9 cellular contexts compared by ENCODE assay signal in genomic region chr16:68276223-68276622, GRCh38. TPM values are rescaled to one million over a fixed set of nuclear protein-coding genes. Genes with fewer than 3 reads are reported as not detected.
DNase-seq lines count a peak whose midpoint lies in the region; ATAC-seq and TF ChIP-seq lines count a peak whose summit lies in the region.
"Had no signal": no experiment of that assay in that cellular context is flagged by ENCODE, and none has a peak within 500 bp of the region (broad histone marks: within the 10 kb centered on the region; RNA-seq: fewer than 3 reads in every experiment).

No MANE protein-coding gene starts in this region.

- H3K36me3 ChIP-seq in HEK293 (ENCODE audit: control insufficient read depth in 2 of 2, insufficient read depth in 1 of 2, low read length in 2 of 2) = peaks cover 9 to 43% of the 10 kb centered on the region in 2 experiments; a peak in 2 of 3 replicates
- peaks cover 33% of the 10 kb centered on the region for H3K36me3 ChIP-seq in WERI-Rb-1
- peaks cover 0 to 83% (median 8%) of the 10 kb centered on the region in 9 donors for H3K36me3 ChIP-seq in heart right ventricle
- H3K36me3 ChIP-seq in smooth muscle cell (ENCODE audit: low read depth) = no peaks in the 10 kb centered on the region
- H3K36me3 ChIP-seq in colonic mucosa = no peaks in the 10 kb centered on the region

- H3K9me3 ChIP-seq in HEK293 (ENCODE audit: control insufficient read depth, insufficient read depth, low read depth, low read length) (no peaks in the 10 kb centered on the region), WERI-Rb-1 (ENCODE audit: severe bottlenecking) (no peaks in the 10 kb centered on the region), heart right ventricle (no peaks in the 10 kb centered on the region), smooth muscle cell (replicated peaks; ENCODE audit: low read depth) (no peaks in the 10 kb centered on the region), colonic mucosa (no peaks in the 10 kb centered on the region)

- peaks cover 75% of the 10 kb centered on the region for H4K20me1 ChIP-seq in smooth muscle cell (ENCODE audit: low read depth)

- peak in 7 of 8 donors; percentile 18 to 79 (median 57) for ATAC-seq in heart right ventricle
- ATAC-seq in HG03520 (IDR thresholded peaks at IDR 0.05; ENCODE audit: unreplicated experiment) = no peak

- POLR2A ChIA-PET in HEK293 (lab: Yijun Ruan, JAX) = no interaction called here

- CTCF ChIA-PET in HEK293 (lab: Yijun Ruan, JAX) = interaction anchor here (1.1 to 1.9 kb wide), 3 partner anchors 9 to 15 kb away, joined by 3 to 11 read pairs (median 7); partner anchors contain the start of gene SLC7A6

- H3K27me3 ChIP-seq in WERI-Rb-1 (ENCODE audit: insufficient read depth, low read depth, severe bottlenecking) (no peaks in the 10 kb centered on the region), heart right ventricle (no peaks in the 10 kb centered on the region), smooth muscle cell (ENCODE audit: low read depth) (no peaks in the 10 kb centered on the region), colonic mucosa (no peaks in the 10 kb centered on the region)

- peak overlapping the region; percentile 54 for H3K27ac ChIP-seq in HEK293 (ENCODE audit: extremely low read depth, low read depth, low read length)
- peak overlapping the region; percentile 61 for H3K27ac ChIP-seq in WERI-Rb-1
- peak overlapping the region; percentile 56 to 82 (median 66) for H3K27ac ChIP-seq in heart right ventricle
- H3K27ac ChIP-seq in smooth muscle cell (ENCODE audit: low read depth) = peak overlapping the region; percentile 42
- H3K27ac ChIP-seq in colonic mucosa = no peak overlapping the region

- 51 to 77% methylated on average over 3 of the region's 3 CpGs for WGBS in heart right ventricle, 2 donors
- 82% methylated on average over 3 of the region's 3 CpGs for WGBS in smooth muscle cell (ENCODE audit: low lambda C conversion rate)

- H3K79me2 ChIP-seq in smooth muscle cell (ENCODE audit: low read depth) = peaks cover 30% of the 10 kb centered on the region

- no peak overlapping the region for H3K4me2 ChIP-seq in smooth muscle cell

- intact Hi-C loops in heart right ventricle (cut with DNase I) (no loop called here), colonic mucosa (cut with DNase I) (no loop called here)

- H3K4me3 ChIP-seq in HEK293 (ENCODE audit: low read depth, low read length) (no peak overlapping the region), WERI-Rb-1 (ENCODE audit: low read depth, low read length) (no peak overlapping the region), heart right ventricle (no peak overlapping the region), smooth muscle cell (no peak overlapping the region), colonic mucosa (no peak overlapping the region)

- TF ChIP-seq CTCF in HEK293 (tag by site-specific recombination; IDR thresholded peaks at IDR 0.05) = no peak
- TF ChIP-seq CTCF in WERI-Rb-1 (IDR thresholded peaks at IDR 0.05; ENCODE audit: low read depth, low read length) = no peak
- no peak for TF ChIP-seq CTCF in heart right ventricle (IDR thresholded peaks at IDR 0.05)
- no peak for TF ChIP-seq CTCF in smooth muscle cell (IDR thresholded peaks at IDR 0.05; ENCODE audit: borderline replicate concordance, insufficient read depth, poor library complexity, severe bottlenecking)
- no peak for TF ChIP-seq CTCF in colonic mucosa (IDR thresholded peaks at IDR 0.05)

- no peaks in the 10 kb centered on the region for H3F3A ChIP-seq in smooth muscle cell (ENCODE audit: low read depth)

- no peaks in the 10 kb centered on the region; the same call in 1 of the 2 replicates for H3K4me1 ChIP-seq in HEK293 (ENCODE audit: control insufficient read depth, insufficient read depth, low read length)
- peaks cover 0 to 76% (median 48%) of the 10 kb centered on the region in 9 donors for H3K4me1 ChIP-seq in heart right ventricle
- H3K4me1 ChIP-seq in smooth muscle cell (ENCODE audit: low read depth) = no peaks in the 10 kb centered on the region
- H3K4me1 ChIP-seq in colonic mucosa = peaks cover 6% of the 10 kb centered on the region

- no peak overlapping the region for H2AFZ ChIP-seq in smooth muscle cell (ENCODE audit: low read depth)

- DNase-seq in WERI-Rb-1 (no peak), heart right ventricle (no peak), smooth muscle cell (lab: John Stamatoyannopoulos, UW; ENCODE audit: unreplicated experiment) (no peak), colonic mucosa (no peak), 8988T (no peak), iPS-NIHi11 (ENCODE audit: low spot score) (no peak)
- DNase-seq: amniotic stem cell had no signal

- H3K9ac ChIP-seq in smooth muscle cell (ENCODE audit: low read depth) = no peak overlapping the region
- no peak overlapping the region for H3K9ac ChIP-seq in colonic mucosa (ENCODE audit: low read depth in 2 of 2, low read length in 2 of 2)

TF ChIP-seq in HEK293, 187 proteins besides CTCF, POLR2A, EP300 and RAD21 (continues in another document):
- TF ChIP-seq KLF8 (tag by site-specific recombination; IDR thresholded peaks at IDR 0.05) (no peak), TSHZ1 (tag by site-specific recombination; IDR thresholded peaks at IDR 0.05; ENCODE audit: borderline replicate concordance) (no peak), BCL11B (tag by site-specific recombination; IDR thresholded peaks at IDR 0.05; ENCODE audit: low read depth) (no peak), ZNF791 (tag by site-specific recombination; IDR thresholded peaks at IDR 0.05) (no peak)

RNA-seq across cellular contexts. Expression of gene SLC7A6, which starts 11.9 kb away (rescaled TPM):
- total RNA-seq in heart right ventricle (10 to 100 TPM; 28.4 to 59.2 (median 42.4) TPM), smooth muscle cell (16.5 and 22.7 TPM in 2 replicates), colonic mucosa (10 to 100 TPM; 22.0 to 42.2 TPM)
- polyA plus RNA-seq in heart right ventricle (10 to 100 TPM; 22.6 to 85.6 TPM), smooth muscle cell (11.4 and 15.9 TPM in 2 replicates)

RNA-seq across cellular contexts. Expression of gene PLA2G15, which starts 31.1 kb away (rescaled TPM):
- 10 to 100 TPM; 31.0 to 62.1 (median 44.0) TPM for total RNA-seq in heart right ventricle
- polyA plus RNA-seq in heart right ventricle = 10 to 100 TPM; 33.1 to 33.7 TPM
- 22.5 and 24.2 TPM in 2 replicates for total RNA-seq in smooth muscle cell
- 29.7 and 38.3 TPM in 2 replicates for polyA plus RNA-seq in smooth muscle cell
- 10 to 100 TPM; 11.6 to 13.9 TPM for total RNA-seq in colonic mucosa

RNA-seq across cellular contexts. Expression of gene SLC7A6OS, which starts 34.5 kb away (rescaled TPM):
- total RNA-seq in heart right ventricle (10 to 100 TPM in 9 of 10 donors, 1 to 10 TPM in 1; 9.9 to 14.4 (median 12.8) TPM), smooth muscle cell (8.3 and 9.6 TPM in 2 replicates), colonic mucosa (10 to 100 TPM; 15.2 to 16.6 TPM)
- polyA plus RNA-seq in heart right ventricle (1 to 10 TPM; 7.3 to 9.6 TPM), smooth muscle cell (13.2 and 13.9 TPM in 2 replicates)

RNA-seq across cellular contexts. Expression of gene PRMT7, which starts 34.6 kb away (rescaled TPM):
- 10 to 100 TPM; 22.0 to 39.2 (median 30.7) TPM for total RNA-seq in heart right ventricle
- 10 to 100 TPM; 18.1 to 57.8 TPM for polyA plus RNA-seq in heart right ventricle
- total RNA-seq in smooth muscle cell = 16.3 and 22.1 TPM in 2 replicates
- polyA plus RNA-seq in smooth muscle cell = 19.7 and 25.4 TPM in 2 replicates
- 10 to 100 TPM; 18.0 to 45.4 TPM for total RNA-seq in colonic mucosa

RNA-seq across cellular contexts. Expression of gene ESRP2, which starts 40.3 kb away (rescaled TPM):
- total RNA-seq in heart right ventricle = 1 to 10 TPM in 1 of 10 donors, under 1 TPM in 9; 0.07 to 1.0 (median 0.44) TPM
- polyA plus RNA-seq in heart right ventricle = under 1 TPM; 0.25 to 0.66 TPM
- 5.5 and 8.5 TPM in 2 replicates for total RNA-seq in smooth muscle cell
- polyA plus RNA-seq in smooth muscle cell = 2.7 and 11.1 TPM in 2 replicates
- total RNA-seq in colonic mucosa = 100 to 1,000 TPM in 1 of 2 donors, 10 to 100 TPM in 1; 76.6 to 119 TPM
